In the genomic region with DNA sequence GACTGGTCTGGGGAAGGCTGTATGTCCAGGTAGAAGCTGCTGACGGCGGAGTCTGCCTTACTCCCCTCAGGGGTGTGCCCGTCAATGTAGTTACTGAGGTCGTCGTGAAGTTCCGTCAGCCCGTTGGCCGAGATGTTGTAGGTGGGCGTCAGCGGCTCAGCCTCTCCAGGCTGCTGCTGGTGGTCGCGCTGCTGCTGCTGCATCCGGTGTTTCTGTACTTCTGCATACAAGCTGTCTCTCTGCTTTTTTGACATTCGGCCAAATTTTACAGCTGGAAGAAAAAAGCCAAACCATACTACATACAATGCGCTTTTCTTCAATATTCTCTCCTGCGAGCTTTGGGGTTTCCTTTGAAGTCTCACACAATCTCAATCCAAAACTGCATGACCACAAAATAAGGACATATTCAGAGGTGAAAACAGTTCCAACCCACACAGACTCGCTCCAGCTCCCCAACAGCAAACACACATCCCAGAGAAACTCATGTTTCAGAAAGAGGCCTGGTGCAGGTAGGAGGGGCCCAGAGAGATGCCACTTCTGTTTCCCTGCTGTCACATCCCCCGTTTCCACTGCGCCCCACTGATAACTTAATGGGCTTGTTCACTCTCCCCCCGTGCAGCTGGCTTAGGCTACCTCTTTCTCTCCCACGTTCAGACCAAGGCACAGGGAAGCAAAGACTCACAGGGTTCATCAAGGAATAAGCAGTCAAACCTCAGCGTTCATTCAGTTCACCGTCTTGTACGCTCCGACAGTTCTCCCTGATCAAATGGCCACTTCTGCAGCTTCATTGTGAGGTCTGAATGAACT, we compare ENCODE assay signal across 19 cellular contexts. TPM values are rescaled to one million over a fixed set of nuclear protein-coding genes. Genes with fewer than 3 reads are reported as not detected.
DNase-seq lines count a peak whose midpoint lies in the region; ATAC-seq and TF ChIP-seq lines count a peak whose summit lies in the region.
"Had no signal": no experiment of that assay in that cellular context is flagged by ENCODE, and none has a peak within 500 bp of the region (broad histone marks: within the 10 kb centered on the region; RNA-seq: fewer than 3 reads in every experiment).

No MANE protein-coding gene starts in this region.

- no peak overlapping the region for H3K4me3 Mint-ChIP-seq in activated naive CD4-positive, alpha-beta T cell treated with anti-CD3 and anti-CD28 coated beads for 36 hours
- H3K4me3 Mint-ChIP-seq in chondrocyte (ENCODE audit: unreplicated experiment), result no peak overlapping the region
- no peak overlapping the region for H3K4me3 Mint-ChIP-seq in HFFc6

- CTCF ChIA-PET in activated naive CD4-positive, alpha-beta T cell treated with anti-CD3 and anti-CD28 coated beads for 36 hours (lab: Charles Lee), result interaction anchor here (1.1 to 5.0 kb wide), 4 partner anchors 8 to 406 kb away, joined by 3 to 74 read pairs (median 6); no protein-coding TSS in a partner anchor
- CTCF ChIA-PET in OCI-LY7 (lab: Charles Lee; ENCODE audit: unreplicated experiment), result no interaction called here

- intact Hi-C loops in activated naive CD4-positive, alpha-beta T cell treated with anti-CD3 and anti-CD28 coated beads for 36 hours (cut with micrococcal nuclease), result no loop called here
- intact Hi-C loops in ovary (cut with DNase I), result loop anchor here in 2 of 4 donors (5.0 to 10.0 kb wide), 2 partner anchors 1321 to 1323 kb away; no protein-coding TSS in a partner anchor
- intact Hi-C loops in OCI-LY7 (cut with micrococcal nuclease; ENCODE audit: unreplicated experiment), result no loop called here

- peak; percentile 56 for ATAC-seq in stimulated activated naive CD8-positive, alpha-beta T cell treated with anti-CD3 and anti-CD28 coated beads, Interleukin-15, Interleukin-2, amounts not matched to agents 100 U/mL and 50 U/mL, for 24 hours
- ATAC-seq: gastrocnemius medialis, left colon, right cardiac atrium had no signal

- no peak for TF ChIP-seq EP300 in ovary (IDR thresholded peaks at IDR 0.05)

- no peak overlapping the region for H2AFZ ChIP-seq in OCI-LY7 (ENCODE audit: low read length)

- H3K27ac ChIP-seq in ovary (no peak overlapping the region), OCI-LY7 (ENCODE audit: low read depth, low read length, poor library complexity, severe bottlenecking) (no peak overlapping the region)
- H3K27ac ChIP-seq: coronary artery, suprapubic skin had no signal

- H3K36me3 Mint-ChIP-seq in activated naive CD4-positive, alpha-beta T cell treated with anti-CD3 and anti-CD28 coated beads for 36 hours (ENCODE audit: low read depth), result peaks cover 60% of the 10 kb centered on the region
- H3K36me3 Mint-ChIP-seq in chondrocyte (ENCODE audit: low read depth), result peaks cover 13% of the 10 kb centered on the region
- H3K36me3 Mint-ChIP-seq in HFFc6 (ENCODE audit: low read depth), result no peaks in the 10 kb centered on the region; the same call in 1 of the 2 replicates

- H3K4me1 Mint-ChIP-seq in activated naive CD4-positive, alpha-beta T cell treated with anti-CD3 and anti-CD28 coated beads for 36 hours (ENCODE audit: low read depth), result peaks cover 48% of the 10 kb centered on the region
- H3K4me1 Mint-ChIP-seq in chondrocyte (ENCODE audit: low read depth) (peaks cover 10% of the 10 kb centered on the region), HFFc6 (ENCODE audit: low read depth) (peaks cover 13% of the 10 kb centered on the region)

- POLR2A ChIA-PET in OCI-LY7 (lab: Charles Lee), result no interaction called here

- no peak for DNase-seq in activated naive CD4-positive, alpha-beta T cell treated with anti-CD3 and anti-CD28 coated beads for 36 hours
- no peak for DNase-seq in activated naive CD4-positive, alpha-beta T cell treated with Interleukin-2 at 50 U/mL for 16 hours
- DNase-seq in NCI-H2171 (lab: John Stamatoyannopoulos, UW) (peak; percentile 6), chondrocyte (ENCODE audit: low spot score) (peak; percentile 88), ovary (no peak), OCI-LY7 (ENCODE audit: low spot score) (no peak), HFFc6 (no peak)
- DNase-seq in stimulated activated naive CD8-positive, alpha-beta T cell treated with anti-CD3 and anti-CD28 coated beads, Interleukin-15, Interleukin-2, amounts not matched to agents 100 U/mL and 50 U/mL, for 24 hours, result no peak
- DNase-seq: gastrocnemius medialis, left colon, midbrain, NCI-H146, NCI-H446, nucleus accumbens, SHP77, T-helper 1 cell had no signal

- H3K27ac Mint-ChIP-seq in activated naive CD4-positive, alpha-beta T cell treated with anti-CD3 and anti-CD28 coated beads for 36 hours, result peak overlapping the region; percentile 47
- H3K27ac Mint-ChIP-seq in chondrocyte (ENCODE audit: unreplicated experiment), result no peak overlapping the region
- no peak overlapping the region for H3K27ac Mint-ChIP-seq in HFFc6

- H3K9me3 ChIP-seq in ovary, result no peaks in the 10 kb centered on the region
- no peaks in the 10 kb centered on the region for H3K9me3 ChIP-seq in OCI-LY7 (ENCODE audit: low read length)
- H3K9me3 ChIP-seq: gastrocnemius medialis, suprapubic skin had no signal

- H3K79me2 ChIP-seq in OCI-LY7 (ENCODE audit: insufficient read depth, low read depth, low read length), result no peaks in the 10 kb centered on the region

- no peaks in the 10 kb centered on the region for H3K9me3 Mint-ChIP-seq in activated naive CD4-positive, alpha-beta T cell treated with anti-CD3 and anti-CD28 coated beads for 36 hours
- no peaks in the 10 kb centered on the region for H3K9me3 Mint-ChIP-seq in chondrocyte (ENCODE audit: low read depth)
- H3K9me3 Mint-ChIP-seq in HFFc6, result no peaks in the 10 kb centered on the region

- 33 to 50% (median 44%) methylated on average over 25 of the region's 25 CpGs for WGBS in ovary, 3 donors

- TF ChIP-seq CTCF in chondrocyte (IDR thresholded peaks at IDR 0.05) (no peak), ovary (IDR thresholded peaks at IDR 0.05) (no peak), OCI-LY7 (conservative IDR thresholded peaks at IDR 0.05; ENCODE audit: low read length) (no peak), HFFc6 (IDR thresholded peaks at IDR 0.05) (no peak)

- no TSS peak for BruUV-seq in OCI-LY7 (replicated peaks; lab: Mats Ljungman, UMichigan)

- no peak overlapping the region for H3K4me2 ChIP-seq in OCI-LY7 (ENCODE audit: low read length)

- H4K20me1 ChIP-seq in OCI-LY7 (ENCODE audit: insufficient read depth, low read length), result no peaks in the 10 kb centered on the region

- H3K4me1 ChIP-seq in ovary (ENCODE audit: insufficient read depth) (no peaks in the 10 kb centered on the region), OCI-LY7 (ENCODE audit: insufficient read depth, low read length, poor library complexity, severe bottlenecking) (peaks cover 6% of the 10 kb centered on the region)

- no peak for TF ChIP-seq POLR2A in ovary (IDR thresholded peaks at IDR 0.05)

- no peaks in the 10 kb centered on the region for H3K36me3 ChIP-seq in ovary
- H3K36me3 ChIP-seq in OCI-LY7 (ENCODE audit: insufficient read depth, low read length), result no peaks in the 10 kb centered on the region

- H3K9me2 ChIP-seq in OCI-LY7 (ENCODE audit: insufficient read depth, low read length), result no peaks in the 10 kb centered on the region

- H3K27me3 ChIP-seq in ovary, result no peaks in the 10 kb centered on the region
- H3K27me3 ChIP-seq: gastrocnemius medialis, suprapubic skin had no signal

- no peaks in the 10 kb centered on the region for H3K27me3 Mint-ChIP-seq in activated naive CD4-positive, alpha-beta T cell treated with anti-CD3 and anti-CD28 coated beads for 36 hours (ENCODE audit: low read depth)
- no peaks in the 10 kb centered on the region for H3K27me3 Mint-ChIP-seq in chondrocyte (ENCODE audit: low read depth)
- peaks cover 2% of the 10 kb centered on the region; the same call in 1 of the 2 replicates for H3K27me3 Mint-ChIP-seq in HFFc6 (ENCODE audit: insufficient read depth)

- H3K4me3 ChIP-seq in ovary, result no peak overlapping the region
- H3K4me3 ChIP-seq in OCI-LY7 (ENCODE audit: low read depth, low read length, poor library complexity, severe bottlenecking), result no peak overlapping the region
- H3K4me3 ChIP-seq: coronary artery, gastrocnemius medialis, suprapubic skin had no signal

RNA-seq across cellular contexts. Expression of a gene that starts 32.6 kb away (rescaled TPM):
- 10 to 100 TPM; 75.2 to 76.7 TPM for total RNA-seq in activated naive CD4-positive, alpha-beta T cell treated with anti-CD3 and anti-CD28 coated beads for 36 hours
- 32.1 to 42.8 TPM (median 37.3 TPM) in 3 replicates for total RNA-seq in chondrocyte
- 10 to 100 TPM; 24.3 to 72.0 (median 54.9) TPM for total RNA-seq in ovary
- polyA plus RNA-seq in ovary, result 10 to 100 TPM; 16.4 to 32.1 TPM
- total RNA-seq in OCI-LY7 (2014; rRNA removed; shearing (Covaris generic)), result 35.5 and 37.1 TPM in 2 replicates
- 78.1 and 80.1 TPM in 2 replicates for total RNA-seq in OCI-LY7 (2022)
- 10 to 100 TPM; 29.3 to 36.9 (median 33.8) TPM for total RNA-seq in HFFc6 (2021; fragmentation: NEBNext Ultra II Directional; extraction: Animal tissue kit (Norgen Biotek cat#: 25700))

Comparison
In these comparisons a context has a peak if more than half of its experiments do, and no peak if none do; other contexts are left out.
1. DNase-seq: peak in NCI-H2171 (single experiment) and chondrocyte (single experiment); none in activated naive CD4-positive, alpha-beta T cell treated with anti-CD3 and anti-CD28 coated beads for 36 hours (single experiment), activated naive CD4-positive, alpha-beta T cell treated with Interleukin-2 at 50 U/mL for 16 hours (single experiment), stimulated activated naive CD8-positive, alpha-beta T cell treated with anti-CD3 and anti-CD28 coated beads, Interleukin-15, Interleukin-2, amounts not matched to agents 100 U/mL and 50 U/mL, for 24 hours (single experiment), ovary (0 of 5), OCI-LY7 (single experiment) and HFFc6 (single experiment).